ENCODE assay signal across 17 cellular contexts in the genomic region with DNA sequence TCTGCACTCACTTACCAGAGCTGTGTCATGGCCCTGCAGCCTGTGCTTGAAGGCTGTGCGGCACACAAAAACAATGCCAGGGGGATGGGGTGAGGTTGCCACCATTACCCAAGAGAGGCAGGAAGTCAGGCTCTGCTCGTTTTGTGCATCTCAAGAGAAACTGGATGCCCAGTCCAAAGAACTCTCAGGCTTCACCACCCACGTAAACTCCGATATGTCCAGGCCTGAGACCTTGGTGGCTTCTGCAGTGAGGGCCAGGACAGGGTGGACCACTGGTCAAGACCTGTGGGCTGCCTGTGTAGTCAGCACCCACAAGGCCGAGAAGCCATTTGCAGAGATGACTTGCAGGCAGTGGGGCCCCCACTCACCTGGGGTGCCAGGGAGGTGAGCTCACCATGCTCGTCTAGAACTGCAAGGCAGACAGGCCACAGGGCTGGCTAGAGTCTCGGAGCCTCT. TPM values are rescaled to one million over a fixed set of nuclear protein-coding genes. Genes with fewer than 3 reads are reported as not detected.
DNase-seq lines count a peak whose midpoint lies in the region; ATAC-seq and TF ChIP-seq lines count a peak whose summit lies in the region.
"Had no signal": no experiment of that assay in that cellular context is flagged by ENCODE, and none has a peak within 500 bp of the region (broad histone marks: within the 10 kb centered on the region; RNA-seq: fewer than 3 reads in every experiment).

No MANE protein-coding gene starts in this region.

- TF ChIP-seq CTCF in Loucy (conservative IDR thresholded peaks at IDR 0.05; ENCODE audit: low read length), result no peak
- TF ChIP-seq CTCF in vagina (IDR thresholded peaks at IDR 0.05), result no peak
- TF ChIP-seq CTCF in ascending aorta (IDR thresholded peaks at IDR 0.05), result no peak

- no peak for TF ChIP-seq POLR2A in vagina (IDR thresholded peaks at IDR 0.05)

- CTCF ChIA-PET in activated CD8-positive, alpha-beta memory T cell treated with anti-CD3 and anti-CD28 coated beads, Interleukin-2, amount 10 ng/mL, durations not matched to agents 7 days and 5 days (lab: Charles Lee), result no interaction called here

- no peak overlapping the region for H3K4me3 Mint-ChIP-seq in activated CD8-positive, alpha-beta memory T cell treated with anti-CD3 and anti-CD28 coated beads, Interleukin-2, amount 10 ng/mL, durations not matched to agents 7 days and 5 days
- H3K4me3 Mint-ChIP-seq: CD8-positive, alpha-beta memory T cell had no signal

- no peak overlapping the region for H3K27ac ChIP-seq in vagina
- no peak overlapping the region for H3K27ac ChIP-seq in ascending aorta
- H3K27ac ChIP-seq: Peyer's patch, SK-N-MC had no signal

- no peak for ATAC-seq in activated CD8-positive, alpha-beta memory T cell treated with anti-CD3 and anti-CD28 coated beads, Interleukin-2, amount 10 ng/mL, durations not matched to agents 7 days and 5 days
- ATAC-seq in GM18870 (IDR thresholded peaks at IDR 0.05; ENCODE audit: unreplicated experiment), result no peak
- ATAC-seq in HG02981 (IDR thresholded peaks at IDR 0.05; ENCODE audit: unreplicated experiment), result no peak

- H3K79me2 ChIP-seq in Loucy (ENCODE audit: insufficient read depth, low read length), result no peaks in the 10 kb centered on the region

- intact Hi-C loops in vagina (cut with DNase I), result no loop called here
- intact Hi-C loops in ascending aorta (cut with DNase I), result no loop called here

- H3K9me3 Mint-ChIP-seq in activated CD8-positive, alpha-beta memory T cell treated with anti-CD3 and anti-CD28 coated beads, Interleukin-2, amount 10 ng/mL, durations not matched to agents 7 days and 5 days (ENCODE audit: low read depth), result no peaks in the 10 kb centered on the region
- H3K9me3 Mint-ChIP-seq: CD8-positive, alpha-beta memory T cell had no signal

- no peaks in the 10 kb centered on the region for H3K9me3 ChIP-seq in Loucy (ENCODE audit: insufficient read depth, low read depth, low read length)
- H3K9me3 ChIP-seq in vagina, result no peaks in the 10 kb centered on the region
- H3K9me3 ChIP-seq in ascending aorta, result no peaks in the 10 kb centered on the region
- H3K9me3 ChIP-seq: Peyer's patch had no signal

- H3F3A ChIP-seq in Loucy (ENCODE audit: low read depth), result no peaks in the 10 kb centered on the region

- H3K27ac Mint-ChIP-seq in activated CD8-positive, alpha-beta memory T cell treated with anti-CD3 and anti-CD28 coated beads, Interleukin-2, amount 10 ng/mL, durations not matched to agents 7 days and 5 days, result no peak overlapping the region
- H3K27ac Mint-ChIP-seq: CD8-positive, alpha-beta memory T cell had no signal

- H3K27me3 ChIP-seq in Loucy (ENCODE audit: insufficient read depth, low read length, poor library complexity, severe bottlenecking) (no peaks in the 10 kb centered on the region), vagina (no peaks in the 10 kb centered on the region), ascending aorta (no peaks in the 10 kb centered on the region)
- H3K27me3 ChIP-seq: Peyer's patch had no signal

- H3K4me3 ChIP-seq in Loucy (ENCODE audit: low read length, poor library complexity, severe bottlenecking) (peak overlapping the region; percentile 11), vagina (no peak overlapping the region), ascending aorta (no peak overlapping the region)
- H3K4me3 ChIP-seq: Peyer's patch, SK-N-MC had no signal

- peak overlapping the region; percentile 24 for H3K9ac ChIP-seq in Loucy (ENCODE audit: low read depth, low read length, poor library complexity, severe bottlenecking)

- peaks cover 14% of the 10 kb centered on the region for H3K4me1 Mint-ChIP-seq in activated CD8-positive, alpha-beta memory T cell treated with anti-CD3 and anti-CD28 coated beads, Interleukin-2, amount 10 ng/mL, durations not matched to agents 7 days and 5 days

- peak; percentile 35 for DNase-seq in activated CD8-positive, alpha-beta memory T cell treated with anti-CD3 and anti-CD28 coated beads, Interleukin-2, amount 10 ng/mL, durations not matched to agents 7 days and 5 days
- no peak for DNase-seq in activated CD8-positive, alpha-beta memory T cell treated with anti-CD3 and anti-CD28 coated beads, Interleukin-2, amount 50 U/mL, for 4 hours
- peak; percentile 25 for DNase-seq in islet precursor cell
- peak; percentile 70 to 82 for DNase-seq in vagina (ENCODE audit: extremely low spot score in 2 of 2)
- no peak for DNase-seq in ascending aorta (ENCODE audit: low spot score in 2 of 2)
- DNase-seq: C1 segment of cervical spinal cord; CD8-positive, alpha-beta memory T cell; NCI-H1048; NCI-H1436 treated with DMSO at 0.1 percent for 48 hours; NCI-H2029; NCI-H446 treated with DMSO at 0.1 percent for 48 hours; NCI-H69 had no signal

- H3K9me2 ChIP-seq in Loucy (replicated peaks; ENCODE audit: low read depth, low read length), result no peaks in the 10 kb centered on the region

- H3K27me3 Mint-ChIP-seq in activated CD8-positive, alpha-beta memory T cell treated with anti-CD3 and anti-CD28 coated beads, Interleukin-2, amount 10 ng/mL, durations not matched to agents 7 days and 5 days, result no peaks in the 10 kb centered on the region

- H3K4me1 ChIP-seq in Loucy (ENCODE audit: insufficient read depth, low read length, poor library complexity, severe bottlenecking) (peaks cover 8% of the 10 kb centered on the region), vagina (no peaks in the 10 kb centered on the region), ascending aorta (no peaks in the 10 kb centered on the region)
- H3K4me1 ChIP-seq: Peyer's patch had no signal

- H2AFZ ChIP-seq in Loucy (ENCODE audit: low read length), result peak overlapping the region; percentile 63

- H3K36me3 ChIP-seq in Loucy (ENCODE audit: insufficient read depth, low read length) (no peaks in the 10 kb centered on the region), vagina (no peaks in the 10 kb centered on the region), ascending aorta (no peaks in the 10 kb centered on the region)
- H3K36me3 ChIP-seq: Peyer's patch had no signal

- H3K36me3 Mint-ChIP-seq in activated CD8-positive, alpha-beta memory T cell treated with anti-CD3 and anti-CD28 coated beads, Interleukin-2, amount 10 ng/mL, durations not matched to agents 7 days and 5 days, result no peaks in the 10 kb centered on the region
- H3K36me3 Mint-ChIP-seq: CD8-positive, alpha-beta memory T cell had no signal

- H3K4me2 ChIP-seq in Loucy (ENCODE audit: low read depth, low read length, poor library complexity, severe bottlenecking), result peak overlapping the region; percentile 55

- H4K20me1 ChIP-seq in Loucy (ENCODE audit: insufficient read depth, low read length, poor library complexity, severe bottlenecking), result no peaks in the 10 kb centered on the region

RNA-seq across cellular contexts. Expression of gene EBF3, which starts 54.7 kb away (rescaled TPM):
- not detected for total RNA-seq in activated CD8-positive, alpha-beta memory T cell treated with anti-CD3 and anti-CD28 coated beads, Interleukin-2, amount 10 ng/mL, durations not matched to agents 7 days and 5 days
- total RNA-seq in vagina (10.6 TPM), ascending aorta (20.2 TPM)
- total RNA-seq: CD8-positive, alpha-beta memory T cell had no signal

Comparison
In these comparisons a context has a peak if more than half of its experiments do, and no peak if none do; other contexts are left out.
1. DNase-seq: peak in activated CD8-positive, alpha-beta memory T cell treated with anti-CD3 and anti-CD28 coated beads, Interleukin-2, amount 10 ng/mL, durations not matched to agents 7 days and 5 days (single experiment), islet precursor cell (single experiment) and vagina (2 of 2); none in activated CD8-positive, alpha-beta memory T cell treated with anti-CD3 and anti-CD28 coated beads, Interleukin-2, amount 50 U/mL, for 4 hours (single experiment) and ascending aorta (0 of 2).
2. RNA of gene EBF3, which starts 54.7 kb away (total RNA-seq): 20.2 TPM in ascending aorta (single experiment) and 10.6 TPM in vagina (single experiment); not detected in activated CD8-positive, alpha-beta memory T cell treated with anti-CD3 and anti-CD28 coated beads, Interleukin-2, amount 10 ng/mL, durations not matched to agents 7 days and 5 days; every median in the first group is over 10 times any median in the second.